8 cellular contexts compared by ENCODE assay signal in the genomic region with DNA sequence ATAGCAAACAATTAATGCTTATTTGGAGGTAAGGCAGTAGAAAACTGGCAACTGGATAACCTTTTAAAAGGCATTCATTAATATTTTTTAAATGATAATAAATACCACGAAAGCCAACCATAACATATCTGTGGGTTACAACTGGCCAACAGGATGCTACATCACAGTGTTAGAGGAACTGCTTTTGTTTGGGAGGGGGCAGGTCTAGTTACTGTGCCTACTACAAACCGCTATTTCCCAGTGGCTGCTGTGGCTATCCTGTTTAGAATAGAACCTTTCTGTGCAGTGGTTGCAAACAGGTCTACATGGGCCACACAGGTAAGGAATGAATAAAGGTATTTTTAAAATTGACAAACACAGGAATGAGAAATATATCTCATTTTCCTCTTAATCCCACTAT. TPM values are rescaled to one million over a fixed set of nuclear protein-coding genes. Genes with fewer than 3 reads are reported as not detected.
DNase-seq lines count a peak whose midpoint lies in the region; ATAC-seq and TF ChIP-seq lines count a peak whose summit lies in the region.

No MANE protein-coding gene starts in this region.

- no peak for ATAC-seq in RWPE2 (ENCODE audit: low read depth)
- ATAC-seq in aorta (ENCODE audit: low FRiP score), result no peak

- TF ChIP-seq CTCF in GM12865 (IDR thresholded peaks at IDR 0.05; ENCODE audit: insufficient read depth, low read depth, low read length, missing control alignments), result no peak
- TF ChIP-seq CTCF in RWPE2 (IDR thresholded peaks at IDR 0.05; ENCODE audit: poor library complexity, severe bottlenecking), result no peak
- TF ChIP-seq CTCF in esophagus muscularis mucosa (IDR thresholded peaks at IDR 0.05), result no peak

- DNase-seq in GM12865 (ENCODE audit: low read depth) (peak; percentile 31), RWPE2 (ENCODE audit: low spot score) (no peak), esophagus muscularis mucosa (ENCODE audit: extremely low spot score) (no peak), NCI-H226 (no peak), SKM-1 treated with dmso at 0.1 percent for 144 hours (lab: John Stamatoyannopoulos, UW; ENCODE audit: unreplicated experiment) (no peak), NCI-H2196 treated with DMSO at 0.1 percent for 48 hours (lab: John Stamatoyannopoulos, UW; ENCODE audit: unreplicated experiment) (no peak), aorta (no peak)

- no peak for TF ChIP-seq POLR2A in esophagus muscularis mucosa (IDR thresholded peaks at IDR 0.05; ENCODE audit: low read depth)

- H3K9ac ChIP-seq in rectal smooth muscle tissue (ENCODE audit: low read length), result peak overlapping the region; percentile 95

- intact Hi-C loops in esophagus muscularis mucosa (cut with DNase I) (no loop called here), aorta (cut with DNase I) (loop anchor here in 1 of 2 donors (5.0 kb wide), 2 partner anchors 45 to 80 kb away; no protein-coding TSS in a partner anchor)

- H3K4me3 ChIP-seq in GM12865 (ENCODE audit: low read depth, low read length), result peak overlapping the region; percentile 99
- peak overlapping the region; percentile 59 for H3K4me3 ChIP-seq in RWPE2 (ENCODE audit: severe bottlenecking)
- H3K4me3 ChIP-seq in esophagus muscularis mucosa, result peak overlapping the region; percentile 76 to 99 (median 82)
- peak overlapping the region; percentile 98 for H3K4me3 ChIP-seq in rectal smooth muscle tissue (ENCODE audit: low read length)
- no peak overlapping the region for H3K4me3 ChIP-seq in aorta (ENCODE audit: low read length in 2 of 2)

- H3K4me1 ChIP-seq in RWPE2 (ENCODE audit: insufficient read depth, poor library complexity, severe bottlenecking) (peaks cover 21% of the 10 kb centered on the region), esophagus muscularis mucosa (peaks cover 45 to 49% (median 46%) of the 10 kb centered on the region in 4 donors), rectal smooth muscle tissue (ENCODE audit: control insufficient read depth, insufficient read depth, low read length) (peaks cover 13% of the 10 kb centered on the region), aorta (ENCODE audit: control insufficient read depth in 1 of 2, insufficient read depth in 2 of 2, low read length in 2 of 2) (no peaks in the 10 kb centered on the region)

- H3K27me3 ChIP-seq in RWPE2 (ENCODE audit: insufficient read depth, poor library complexity, severe bottlenecking), result no peaks in the 10 kb centered on the region
- H3K27me3 ChIP-seq in esophagus muscularis mucosa, result no peaks in the 10 kb centered on the region
- H3K27me3 ChIP-seq in rectal smooth muscle tissue (ENCODE audit: control insufficient read depth, insufficient read depth, low read length), result no peaks in the 10 kb centered on the region
- no peaks in the 10 kb centered on the region for H3K27me3 ChIP-seq in aorta (ENCODE audit: control insufficient read depth in 1 of 2, insufficient read depth in 2 of 2, low read length in 1 of 2)

- no peaks in the 10 kb centered on the region for H3K9me3 ChIP-seq in RWPE2 (ENCODE audit: severe bottlenecking)
- no peaks in the 10 kb centered on the region for H3K9me3 ChIP-seq in esophagus muscularis mucosa
- no peaks in the 10 kb centered on the region for H3K9me3 ChIP-seq in aorta (ENCODE audit: control insufficient read depth, low read length)

- peaks cover 38% of the 10 kb centered on the region for H3K36me3 ChIP-seq in RWPE2 (ENCODE audit: low read depth)
- H3K36me3 ChIP-seq in esophagus muscularis mucosa, result peaks cover 21 to 46% (median 36%) of the 10 kb centered on the region in 4 donors
- H3K36me3 ChIP-seq in rectal smooth muscle tissue (ENCODE audit: control insufficient read depth, insufficient read depth, low read length), result peaks cover 16% of the 10 kb centered on the region
- peaks cover 3 to 5% of the 10 kb centered on the region in 2 donors for H3K36me3 ChIP-seq in aorta (ENCODE audit: control insufficient read depth in 1 of 2, insufficient read depth in 2 of 2, low read length in 1 of 2)

- H3K27ac ChIP-seq in RWPE2 (ENCODE audit: poor library complexity, severe bottlenecking), result no peak overlapping the region
- peak overlapping the region; percentile 82 to 90 (median 86) for H3K27ac ChIP-seq in esophagus muscularis mucosa (replicated peaks in 1 of 4)
- no peak overlapping the region for H3K27ac ChIP-seq in rectal smooth muscle tissue (ENCODE audit: low read depth, low read length)
- H3K27ac ChIP-seq in aorta (ENCODE audit: low read depth in 1 of 2, low read length in 2 of 2), result no peak overlapping the region

- no peak for TF ChIP-seq EP300 in esophagus muscularis mucosa (IDR thresholded peaks at IDR 0.05)

- WGBS in esophagus muscularis mucosa, result 68% methylated on average over 2 of the region's 2 CpGs
- WGBS in aorta, 2 donors, result 77 to 78% methylated on average over 2 of the region's 2 CpGs

RNA-seq across cellular contexts. Expression of gene PIGT, which starts 1.0 kb away (rescaled TPM):
- total RNA-seq in esophagus muscularis mucosa (10 to 100 TPM; 64.4 to 90.9 (median 80.4) TPM), aorta (100 to 1,000 TPM; 113 TPM)
- polyA plus RNA-seq in aorta, result 100 to 1,000 TPM in 1 of 2 donors, 10 to 100 TPM in 1; 69.0 to 151 TPM

RNA-seq across cellular contexts. Expression of gene DBNDD2, which starts 8.8 kb away (rescaled TPM):
- total RNA-seq in esophagus muscularis mucosa (100 to 1,000 TPM in 2 of 4 donors, 10 to 100 TPM in 2; 63.0 to 130 (median 109) TPM), aorta (100 to 1,000 TPM; 104 to 123 TPM)
- polyA plus RNA-seq in aorta, result 100 to 1,000 TPM; 140 to 231 TPM

RNA-seq across cellular contexts. Expression of gene TP53TG5, which starts 38.8 kb away (rescaled TPM):
- total RNA-seq in esophagus muscularis mucosa (1 to 10 TPM in 2 of 4 donors, under 1 TPM in 1, not detected in 1; 0.17 to 2.1 (median 1.1) TPM), aorta (under 1 TPM; 0.66 to 0.91 TPM)
- not detected for polyA plus RNA-seq in aorta

RNA-seq across cellular contexts. Expression of gene WFDC2, which starts 52.6 kb away (rescaled TPM):
- total RNA-seq in esophagus muscularis mucosa (1 to 10 TPM in 2 of 4 donors, not detected in 2; 2.1 to 2.6 TPM), aorta (1 to 10 TPM; 1.5 to 2.3 TPM)
- polyA plus RNA-seq in aorta, result 1 to 10 TPM in 1 of 2 donors, under 1 TPM in 1; 0.56 to 1.0 TPM

RNA-seq across cellular contexts. Expression of gene SYS1, which starts 54.0 kb away (rescaled TPM):
- 10 to 100 TPM; 28.2 to 48.4 (median 42.5) TPM for total RNA-seq in esophagus muscularis mucosa
- 10 to 100 TPM; 20.3 to 25.0 TPM for total RNA-seq in aorta
- polyA plus RNA-seq in aorta, result 10 to 100 TPM; 14.3 to 14.4 TPM

Comparison
In these comparisons a context has a peak if more than half of its experiments do, and no peak if none do; other contexts are left out.
1. H3K4me3 ChIP-seq: peak in GM12865 (single experiment), RWPE2 (single experiment), esophagus muscularis mucosa (4 of 4) and rectal smooth muscle tissue (single experiment); none in aorta (0 of 2).
2. H3K27ac ChIP-seq: peak in esophagus muscularis mucosa (4 of 4); none in RWPE2 (single experiment), rectal smooth muscle tissue (single experiment) and aorta (0 of 2).